In the genomic region with DNA sequence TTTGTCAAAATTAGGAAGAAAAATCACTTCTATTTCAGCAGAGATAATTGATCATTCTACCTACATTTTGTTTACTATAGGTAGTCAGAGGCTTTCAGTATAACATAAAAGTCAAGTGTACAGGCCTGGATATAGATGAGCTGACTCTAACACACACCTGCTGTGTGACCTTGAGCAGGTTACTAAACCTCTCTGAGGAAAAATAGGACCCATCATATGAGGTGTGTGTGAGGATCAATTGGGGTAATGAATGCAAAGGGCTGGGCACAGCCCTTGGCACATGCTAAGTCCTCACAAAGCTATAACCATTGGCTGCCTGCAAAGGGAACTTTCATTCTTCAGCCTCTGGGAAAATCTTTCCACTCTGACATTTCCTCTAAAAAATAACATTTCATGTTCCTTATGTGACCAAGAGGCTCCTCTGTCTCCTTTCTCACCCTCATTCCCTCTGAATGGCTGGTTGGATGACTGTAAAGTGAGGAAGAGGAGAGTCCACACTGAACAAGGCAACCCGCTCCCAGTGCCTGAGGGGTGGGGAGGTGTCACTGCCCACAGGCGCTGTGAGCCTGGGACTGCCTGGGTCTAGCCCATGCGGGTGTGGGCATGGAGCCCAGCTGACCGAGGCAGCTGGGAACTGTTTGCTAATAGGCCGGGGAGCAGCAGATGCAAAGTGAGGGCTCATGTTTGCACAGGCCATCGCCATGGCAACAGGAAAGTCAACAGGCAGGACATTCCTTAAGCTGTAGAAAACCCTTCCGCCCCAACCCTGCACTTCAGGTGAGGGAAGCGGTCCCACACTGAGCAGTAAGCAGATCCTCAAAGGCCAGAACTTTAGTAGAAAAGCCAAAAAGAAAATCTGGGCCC, we compare ENCODE assay signal across 1 cellular context.
TF ChIP-seq lines count a peak whose summit lies in the region.

No MANE protein-coding gene starts in this region.

TF ChIP-seq in GM12878, 131 proteins besides CTCF, POLR2A, EP300 and RAD21 (continued from another document):
- TF ChIP-seq, protein P1, sequence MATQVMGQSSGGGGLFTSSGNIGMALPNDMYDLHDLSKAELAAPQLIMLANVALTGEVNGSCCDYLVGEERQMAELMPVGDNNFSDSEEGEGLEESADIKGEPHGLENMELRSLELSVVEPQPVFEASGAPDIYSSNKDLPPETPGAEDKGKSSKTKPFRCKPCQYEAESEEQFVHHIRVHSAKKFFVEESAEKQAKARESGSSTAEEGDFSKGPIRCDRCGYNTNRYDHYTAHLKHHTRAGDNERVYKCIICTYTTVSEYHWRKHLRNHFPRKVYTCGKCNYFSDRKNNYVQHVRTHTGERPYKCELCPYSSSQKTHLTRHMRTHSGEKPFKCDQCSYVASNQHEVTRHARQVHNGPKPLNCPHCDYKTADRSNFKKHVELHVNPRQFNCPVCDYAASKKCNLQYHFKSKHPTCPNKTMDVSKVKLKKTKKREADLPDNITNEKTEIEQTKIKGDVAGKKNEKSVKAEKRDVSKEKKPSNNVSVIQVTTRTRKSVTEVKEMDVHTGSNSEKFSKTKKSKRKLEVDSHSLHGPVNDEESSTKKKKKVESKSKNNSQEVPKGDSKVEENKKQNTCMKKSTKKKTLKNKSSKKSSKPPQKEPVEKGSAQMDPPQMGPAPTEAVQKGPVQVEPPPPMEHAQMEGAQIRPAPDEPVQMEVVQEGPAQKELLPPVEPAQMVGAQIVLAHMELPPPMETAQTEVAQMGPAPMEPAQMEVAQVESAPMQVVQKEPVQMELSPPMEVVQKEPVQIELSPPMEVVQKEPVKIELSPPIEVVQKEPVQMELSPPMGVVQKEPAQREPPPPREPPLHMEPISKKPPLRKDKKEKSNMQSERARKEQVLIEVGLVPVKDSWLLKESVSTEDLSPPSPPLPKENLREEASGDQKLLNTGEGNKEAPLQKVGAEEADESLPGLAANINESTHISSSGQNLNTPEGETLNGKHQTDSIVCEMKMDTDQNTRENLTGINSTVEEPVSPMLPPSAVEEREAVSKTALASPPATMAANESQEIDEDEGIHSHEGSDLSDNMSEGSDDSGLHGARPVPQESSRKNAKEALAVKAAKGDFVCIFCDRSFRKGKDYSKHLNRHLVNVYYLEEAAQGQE (IDR thresholded peaks at IDR 0.05; ENCODE audit: low read depth, low read length) = no peak
- TF ChIP-seq FOXM1 (IDR thresholded peaks at IDR 0.05; ENCODE audit: low read depth, low read length) (no peak), SREBF2 (IDR thresholded peaks at IDR 0.05; ENCODE audit: low read length) (no peak), SUZ12 (IDR thresholded peaks at IDR 0.05; ENCODE audit: unreplicated experiment) (no peak), CBX5 (IDR thresholded peaks at IDR 0.05; ENCODE audit: low read depth) (no peak), CREB1 (IDR thresholded peaks at IDR 0.05; ENCODE audit: low read depth) (no peak), IKZF1 (conservative IDR thresholded peaks at IDR 0.05) (no peak), CBFB (IDR thresholded peaks at IDR 0.05; ENCODE audit: low read depth) (no peak), TCF7 (IDR thresholded peaks at IDR 0.05; ENCODE audit: borderline replicate concordance) (no peak), NR2F1 (conservative IDR thresholded peaks at IDR 0.05) (no peak), CHD4 (IDR thresholded peaks at IDR 0.05) (no peak), EZH2 (IDR thresholded peaks at IDR 0.05; ENCODE audit: borderline replicate concordance, control insufficient read depth, low read depth, low read length) (no peak)
- TF ChIP-seq, protein P2, sequence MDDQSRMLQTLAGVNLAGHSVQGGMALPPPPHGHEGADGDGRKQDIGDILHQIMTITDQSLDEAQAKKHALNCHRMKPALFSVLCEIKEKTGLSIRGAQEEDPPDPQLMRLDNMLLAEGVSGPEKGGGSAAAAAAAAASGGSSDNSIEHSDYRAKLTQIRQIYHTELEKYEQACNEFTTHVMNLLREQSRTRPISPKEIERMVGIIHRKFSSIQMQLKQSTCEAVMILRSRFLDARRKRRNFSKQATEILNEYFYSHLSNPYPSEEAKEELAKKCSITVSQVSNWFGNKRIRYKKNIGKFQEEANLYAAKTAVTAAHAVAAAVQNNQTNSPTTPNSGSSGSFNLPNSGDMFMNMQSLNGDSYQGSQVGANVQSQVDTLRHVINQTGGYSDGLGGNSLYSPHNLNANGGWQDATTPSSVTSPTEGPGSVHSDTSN (IDR thresholded peaks at IDR 0.05; ENCODE audit: insufficient replicate concordance, low read depth, low read length) = no peak
- TF ChIP-seq, protein P3, sequence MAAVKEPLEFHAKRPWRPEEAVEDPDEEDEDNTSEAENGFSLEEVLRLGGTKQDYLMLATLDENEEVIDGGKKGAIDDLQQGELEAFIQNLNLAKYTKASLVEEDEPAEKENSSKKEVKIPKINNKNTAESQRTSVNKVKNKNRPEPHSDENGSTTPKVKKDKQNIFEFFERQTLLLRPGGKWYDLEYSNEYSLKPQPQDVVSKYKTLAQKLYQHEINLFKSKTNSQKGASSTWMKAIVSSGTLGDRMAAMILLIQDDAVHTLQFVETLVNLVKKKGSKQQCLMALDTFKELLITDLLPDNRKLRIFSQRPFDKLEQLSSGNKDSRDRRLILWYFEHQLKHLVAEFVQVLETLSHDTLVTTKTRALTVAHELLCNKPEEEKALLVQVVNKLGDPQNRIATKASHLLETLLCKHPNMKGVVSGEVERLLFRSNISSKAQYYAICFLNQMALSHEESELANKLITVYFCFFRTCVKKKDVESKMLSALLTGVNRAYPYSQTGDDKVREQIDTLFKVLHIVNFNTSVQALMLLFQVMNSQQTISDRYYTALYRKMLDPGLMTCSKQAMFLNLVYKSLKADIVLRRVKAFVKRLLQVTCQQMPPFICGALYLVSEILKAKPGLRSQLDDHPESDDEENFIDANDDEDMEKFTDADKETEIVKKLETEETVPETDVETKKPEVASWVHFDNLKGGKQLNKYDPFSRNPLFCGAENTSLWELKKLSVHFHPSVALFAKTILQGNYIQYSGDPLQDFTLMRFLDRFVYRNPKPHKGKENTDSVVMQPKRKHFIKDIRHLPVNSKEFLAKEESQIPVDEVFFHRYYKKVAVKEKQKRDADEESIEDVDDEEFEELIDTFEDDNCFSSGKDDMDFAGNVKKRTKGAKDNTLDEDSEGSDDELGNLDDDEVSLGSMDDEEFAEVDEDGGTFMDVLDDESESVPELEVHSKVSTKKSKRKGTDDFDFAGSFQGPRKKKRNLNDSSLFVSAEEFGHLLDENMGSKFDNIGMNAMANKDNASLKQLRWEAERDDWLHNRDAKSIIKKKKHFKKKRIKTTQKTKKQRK (IDR thresholded peaks at IDR 0.05; ENCODE audit: low read depth, low read length) = no peak
TF ChIP-seq in GM12878: peak in this region for 0.
